8 cellular contexts compared by ENCODE assay signal in genomic region chr11:12717851-12718291, GRCh38. TPM values are rescaled to one million over a fixed set of nuclear protein-coding genes. Genes with fewer than 3 reads are reported as not detected.
DNase-seq lines count a peak whose midpoint lies in the region; ATAC-seq lines count a peak whose summit lies in the region.

No MANE protein-coding gene starts in this region.

- no peaks in the 10 kb centered on the region for H3K9me3 Mint-ChIP-seq in activated CD8-positive, alpha-beta memory T cell treated with anti-CD3 and anti-CD28 coated beads, Interleukin-2, amount 10 ng/mL, durations not matched to agents 7 days and 5 days (ENCODE audit: low read depth)

- H3K4me1 Mint-ChIP-seq in activated CD8-positive, alpha-beta memory T cell treated with anti-CD3 and anti-CD28 coated beads, Interleukin-2, amount 10 ng/mL, durations not matched to agents 7 days and 5 days, result peaks cover 14% of the 10 kb centered on the region

- peak; percentile 96 for ATAC-seq in GM19395 (IDR thresholded peaks at IDR 0.05; ENCODE audit: unreplicated experiment)
- ATAC-seq in HG03108 (IDR thresholded peaks at IDR 0.05; ENCODE audit: unreplicated experiment), result peak; percentile 88
- ATAC-seq in activated CD8-positive, alpha-beta memory T cell treated with anti-CD3 and anti-CD28 coated beads, Interleukin-2, amount 10 ng/mL, durations not matched to agents 7 days and 5 days, result peak; percentile 96

- H3K27me3 Mint-ChIP-seq in activated CD8-positive, alpha-beta memory T cell treated with anti-CD3 and anti-CD28 coated beads, Interleukin-2, amount 10 ng/mL, durations not matched to agents 7 days and 5 days, result peaks cover 89% of the 10 kb centered on the region

- no peaks in the 10 kb centered on the region for H3K36me3 Mint-ChIP-seq in activated CD8-positive, alpha-beta memory T cell treated with anti-CD3 and anti-CD28 coated beads, Interleukin-2, amount 10 ng/mL, durations not matched to agents 7 days and 5 days

- CTCF ChIA-PET in activated CD8-positive, alpha-beta memory T cell treated with anti-CD3 and anti-CD28 coated beads, Interleukin-2, amount 10 ng/mL, durations not matched to agents 7 days and 5 days (lab: Charles Lee), result no interaction called here

- H3K4me3 Mint-ChIP-seq in activated CD8-positive, alpha-beta memory T cell treated with anti-CD3 and anti-CD28 coated beads, Interleukin-2, amount 10 ng/mL, durations not matched to agents 7 days and 5 days, result no peak overlapping the region

- DNase-seq in activated CD8-positive, alpha-beta memory T cell treated with anti-CD3 and anti-CD28 coated beads, Interleukin-2, amount 10 ng/mL, durations not matched to agents 7 days and 5 days, result peak; percentile 86
- DNase-seq in stimulated activated CD4-positive, alpha-beta T cell treated with anti-CD3 and anti-CD28 coated beads, Interleukin-4, amount 100 ng/mL, for 1 hour, result peak; percentile 20
- no peak for DNase-seq in DMS 273 treated with DMSO at 0.1 percent for 48 hours (lab: John Stamatoyannopoulos, UW)
- no peak for DNase-seq in EL
- no peak for DNase-seq in cerebellar cortex (ENCODE audit: low spot score)
- DNase-seq in NOMO-1 treated with dmso at 0.1 percent for 144 hours (lab: John Stamatoyannopoulos, UW; ENCODE audit: unreplicated experiment), result no peak

- peak overlapping the region; percentile 74 for H3K27ac Mint-ChIP-seq in activated CD8-positive, alpha-beta memory T cell treated with anti-CD3 and anti-CD28 coated beads, Interleukin-2, amount 10 ng/mL, durations not matched to agents 7 days and 5 days

RNA-seq across cellular contexts. Expression of gene TEAD1, which starts 43.6 kb away (rescaled TPM):
- under 1 TPM; 0.18 to 0.26 TPM for total RNA-seq in activated CD8-positive, alpha-beta memory T cell treated with anti-CD3 and anti-CD28 coated beads, Interleukin-2, amount 10 ng/mL, durations not matched to agents 7 days and 5 days

Comparison
In these comparisons a context has a peak if more than half of its experiments do, and no peak if none do; other contexts are left out.
1. DNase-seq: peak in activated CD8-positive, alpha-beta memory T cell treated with anti-CD3 and anti-CD28 coated beads, Interleukin-2, amount 10 ng/mL, durations not matched to agents 7 days and 5 days (single experiment) and stimulated activated CD4-positive, alpha-beta T cell treated with anti-CD3 and anti-CD28 coated beads, Interleukin-4, amount 100 ng/mL, for 1 hour (single experiment); none in DMS 273 treated with DMSO at 0.1 percent for 48 hours (single experiment), EL (single experiment), cerebellar cortex (single experiment) and NOMO-1 treated with dmso at 0.1 percent for 144 hours (single experiment).
2. Peak in every context shown above with its lines, with median percentiles within 50 percentile points of each other: ATAC-seq.